ENCODE assay signal across 16 cellular contexts in genomic region chr5:168301593-168302388, GRCh38. TPM values are rescaled to one million over a fixed set of nuclear protein-coding genes. Genes with fewer than 3 reads are reported as not detected.
DNase-seq lines count a peak whose midpoint lies in the region; ATAC-seq, FAIRE-seq and TF ChIP-seq lines count a peak whose summit lies in the region.
"Had no signal": no experiment of that assay in that cellular context is flagged by ENCODE, and none has a peak within 500 bp of the region (broad histone marks: within the 10 kb centered on the region; RNA-seq: fewer than 3 reads in every experiment).

No MANE protein-coding gene starts in this region.

- no peaks in the 10 kb centered on the region for H3K9me3 Mint-ChIP-seq in H9
- H3K9me3 Mint-ChIP-seq: activated T-helper 1 cell treated with anti-CD3 and anti-CD28 coated beads, Interleukin-12 subunit alpha, Interleukin-12 subunit beta, Interleukin-2, Interleukin-4 antibody, amounts not matched to agents 30 ng/mL and 10 ng/mL and 1 ng/mL, durations not matched to agents 14 hours and 24 hours and 36 hours had no signal

- no peak overlapping the region for H3K14ac ChIP-seq in H9 (ENCODE audit: insufficient read depth, low read length)

- peaks cover 3% of the 10 kb centered on the region; the same call in 1 of the 2 replicates for H3K79me2 ChIP-seq in H9 (ENCODE audit: insufficient read depth, low read length)

- no peak overlapping the region for H3K27ac ChIP-seq in H9 (ENCODE audit: insufficient read length, low read depth, low read length)
- H3K27ac ChIP-seq: cardiac muscle cell, esophagus muscularis mucosa had no signal

- peaks cover 14% of the 10 kb centered on the region; the same call in 1 of the 2 replicates for H3K4me1 ChIP-seq in H9 (ENCODE audit: insufficient read depth, low read length)
- H3K4me1 ChIP-seq: esophagus muscularis mucosa had no signal

- DNase-seq in H9: no peak
- peak; percentile 95 for DNase-seq in RCC 7860 (ENCODE audit: low spot score)
- DNase-seq in foreskin fibroblast: peak; percentile 32 to 43
- peak; percentile 50 for DNase-seq in posterior vena cava (ENCODE audit: low spot score)
- DNase-seq in stimulated activated CD4-positive, alpha-beta T cell treated with anti-CD3 and anti-CD28 coated beads, Interleukin-15, amount 100 ng/mL, for 24 hours: no peak
- no peak for DNase-seq in NCI-H82 treated with DMSO at 0.1 percent for 48 hours (lab: John Stamatoyannopoulos, UW; ENCODE audit: unreplicated experiment)
- DNase-seq in islet precursor cell: no peak
- DNase-seq: activated CD4-positive, alpha-beta T cell treated with anti-CD3 and anti-CD28 coated beads for 1 hour; COR-L47; HCEC 1CT; NCI-H524 treated with DMSO at 0.1 percent for 48 hours; stimulated activated CD4-positive, alpha-beta T cell treated with anti-CD3 and anti-CD28 coated beads, Interleukin-4, amount 100 ng/mL, for 24 hours had no signal

- H2BK5ac ChIP-seq in H9 (ENCODE audit: insufficient read length, low read length): no peak overlapping the region

- TF ChIP-seq CTCF in H9 (conservative IDR thresholded peaks at IDR 0.05) (no peak), foreskin fibroblast (IDR thresholded peaks at IDR 0.05; ENCODE audit: low read depth, low read length) (no peak)

- no peak overlapping the region for H2BK120ac ChIP-seq in H9 (ENCODE audit: low read depth, low read length, poor library complexity, severe bottlenecking)

- no peak overlapping the region for H4K5ac ChIP-seq in H9 (ENCODE audit: insufficient read length, low read depth, low read length)

- no peak overlapping the region for H4K8ac ChIP-seq in H9 (replicated peaks; ENCODE audit: insufficient read length, low read depth, low read length)

- no peak overlapping the region for H2BK15ac ChIP-seq in H9 (ENCODE audit: low read depth, low read length)

- H3K27me3 ChIP-seq in H9 (ENCODE audit: insufficient read depth, low read length): no peaks in the 10 kb centered on the region
- H3K27me3 ChIP-seq: esophagus muscularis mucosa had no signal

- H2AFZ ChIP-seq in H9 (ENCODE audit: low read length): no peak overlapping the region

- H3K9me3 ChIP-seq in H9 (ENCODE audit: control insufficient read depth, low read depth, low read length): no peaks in the 10 kb centered on the region
- H3K9me3 ChIP-seq: esophagus muscularis mucosa had no signal

- no peak overlapping the region for H3K56ac ChIP-seq in H9 (ENCODE audit: insufficient read length, low read depth, low read length)

- no peak overlapping the region for H3K23ac ChIP-seq in H9 (ENCODE audit: insufficient read length, low read depth, low read length)

- no peak overlapping the region for H2AK5ac ChIP-seq in H9 (ENCODE audit: insufficient read length, low read length)

- no CpG with 5 or more reads among the region's 10 CpGs for WGBS in H9 (ENCODE audit: extremely low coverage, insufficient read length, low lambda C conversion rate)

- H2BK12ac ChIP-seq in H9 (ENCODE audit: insufficient read length, low read depth, low read length): no peak overlapping the region

- H3T11ph ChIP-seq in H9 (ENCODE audit: low read length): no peak overlapping the region

- peak overlapping the region in 1 of 2 experiments; percentile 45; a peak in 2 of 5 replicates for H3K4me3 Mint-ChIP-seq in H9
- H3K4me3 Mint-ChIP-seq: activated T-helper 1 cell treated with anti-CD3 and anti-CD28 coated beads, Interleukin-12 subunit alpha, Interleukin-12 subunit beta, Interleukin-2, Interleukin-4 antibody, amounts not matched to agents 30 ng/mL and 10 ng/mL and 1 ng/mL, durations not matched to agents 14 hours and 24 hours and 36 hours had no signal

- peaks cover 57 to 68% of the 10 kb centered on the region in 2 experiments for H3K4me1 Mint-ChIP-seq in H9

- H3K4me3 ChIP-seq in foreskin fibroblast (ENCODE audit: low read depth in 1 of 2, low read length in 2 of 2): no peak overlapping the region
- H3K4me3 ChIP-seq: cardiac muscle cell, esophagus muscularis mucosa had no signal

- no peak overlapping the region for H3K4ac ChIP-seq in H9 (ENCODE audit: low read depth, low read length)

- peaks cover 4% of the 10 kb centered on the region for H3K27me3 Mint-ChIP-seq in H9 (ENCODE audit: low read depth)

- peak; percentile 96 for FAIRE-seq in RCC 7860 (lab: Jason Lieb, UNC)

- peaks cover 0 to 7% (median 2%) of the 10 kb centered on the region in 3 experiments; a peak in 3 of 7 replicates for H3K36me3 Mint-ChIP-seq in H9 (ENCODE audit: insufficient read depth in 1 of 3, low read depth in 3 of 3)

- no peak for ATAC-seq in GM21390 (IDR thresholded peaks at IDR 0.05; ENCODE audit: unreplicated experiment)

- no peak overlapping the region for H3K9ac ChIP-seq in H9 (ENCODE audit: extremely low read depth, insufficient read length, low read length)

- peak overlapping the region in 2 of 3 experiments; percentile 1 to 87; a peak in 1 of 7 replicates for H3K27ac Mint-ChIP-seq in H9
- H3K27ac Mint-ChIP-seq: activated T-helper 1 cell treated with anti-CD3 and anti-CD28 coated beads, Interleukin-12 subunit alpha, Interleukin-12 subunit beta, Interleukin-2, Interleukin-4 antibody, amounts not matched to agents 30 ng/mL and 10 ng/mL and 1 ng/mL, durations not matched to agents 14 hours and 24 hours and 36 hours had no signal

- no peak overlapping the region for H3K18ac ChIP-seq in H9 (ENCODE audit: insufficient read length, low read depth, low read length)

- intact Hi-C loops in posterior vena cava (cut with DNase I): loop anchor here in 1 of 2 donors (2.0 kb wide), 1 partner anchor 63 kb away; no protein-coding TSS in a partner anchor

- H4K20me1 ChIP-seq in H9 (ENCODE audit: control insufficient read depth, insufficient read depth, insufficient read length): no peaks in the 10 kb centered on the region

- H3K79me1 ChIP-seq in H9 (ENCODE audit: insufficient read depth, low read depth, low read length, poor library complexity, severe bottlenecking): no peaks in the 10 kb centered on the region

- H4K91ac ChIP-seq in H9 (ENCODE audit: insufficient read length, low read depth, low read length): no peak overlapping the region

- H2BK20ac ChIP-seq in H9 (ENCODE audit: low read depth, low read length, poor library complexity, severe bottlenecking): no peak overlapping the region

- H3K4me2 ChIP-seq in H9 (ENCODE audit: insufficient read depth, insufficient read length, low read length): no peak overlapping the region

- no peaks in the 10 kb centered on the region for H3K23me2 ChIP-seq in H9 (ENCODE audit: insufficient read length, low read depth, low read length, poor library complexity, severe bottlenecking)

RNA-seq across cellular contexts. Expression of gene WWC1, which starts 10.3 kb away (rescaled TPM):
- total RNA-seq in H9 (2021) (28.2 and 30.7 TPM in 2 replicates), posterior vena cava (under 1 TPM; 0.33 to 0.97 TPM)

Comparison
In these comparisons a context has a peak if more than half of its experiments do, and no peak if none do; other contexts are left out.
1. DNase-seq: peak in RCC 7860 (single experiment), foreskin fibroblast (2 of 2) and posterior vena cava (single experiment); none in H9 (single experiment), stimulated activated CD4-positive, alpha-beta T cell treated with anti-CD3 and anti-CD28 coated beads, Interleukin-15, amount 100 ng/mL, for 24 hours (single experiment), NCI-H82 treated with DMSO at 0.1 percent for 48 hours (single experiment) and islet precursor cell (single experiment).
2. RNA of gene WWC1, which starts 10.3 kb away (total RNA-seq): 28.2 to 30.7 TPM in H9; 0.33 to 0.97 TPM in posterior vena cava; every median in the first group is over 10 times any median in the second.